In the genomic region with DNA sequence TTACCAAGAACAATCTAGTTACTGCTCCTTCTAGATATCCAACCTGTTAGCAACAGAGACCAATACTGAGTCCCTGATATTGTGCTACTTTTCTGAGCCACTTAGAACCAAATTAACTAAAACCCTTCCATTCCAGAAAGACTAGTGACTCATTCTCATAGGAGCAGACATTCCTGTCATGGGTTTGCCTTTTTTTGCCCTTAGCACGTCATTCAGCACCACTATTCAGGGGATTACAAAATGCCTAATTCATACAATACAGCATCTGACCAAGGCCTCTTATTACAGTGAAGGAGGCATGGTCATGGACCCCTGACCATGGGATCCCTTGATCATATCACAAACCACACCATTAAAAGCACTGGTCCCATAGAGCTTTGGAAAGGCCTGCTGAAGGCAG, we compare ENCODE assay signal across 27 cellular contexts.
DNase-seq lines count a peak whose midpoint lies in the region; ATAC-seq and TF ChIP-seq lines count a peak whose summit lies in the region.
"Had no signal": no experiment of that assay in that cellular context is flagged by ENCODE, and none has a peak within 500 bp of the region (broad histone marks: within the 10 kb centered on the region; RNA-seq: fewer than 3 reads in every experiment).

No MANE protein-coding gene starts in this region.

- H3K27me3 Mint-ChIP-seq in CD8-positive, alpha-beta T cell (ENCODE audit: low read depth) = no peaks in the 10 kb centered on the region
- H3K27me3 Mint-ChIP-seq: activated naive CD8-positive, alpha-beta T cell had no signal

- no peaks in the 10 kb centered on the region for H3K4me1 Mint-ChIP-seq in CD8-positive, alpha-beta T cell (ENCODE audit: low read depth)
- H3K4me1 Mint-ChIP-seq: neural progenitor cell had no signal

- peaks cover 12% of the 10 kb centered on the region for H3K9me3 ChIP-seq in adipocyte (ENCODE audit: control insufficient read depth, low read length)
- H3K9me3 ChIP-seq in fibroblast of lung (ENCODE audit: control insufficient read depth, insufficient read depth, low read depth, low read length) = no peaks in the 10 kb centered on the region
- H3K9me3 ChIP-seq in heart right ventricle = peaks cover 0 to 14% (median 0%) of the 10 kb centered on the region in 11 donors
- H3K9me3 ChIP-seq in CD8-positive, alpha-beta T cell (ENCODE audit: low read length) = no peaks in the 10 kb centered on the region
- H3K9me3 ChIP-seq: body of pancreas, colonic mucosa, esophagus squamous epithelium, sigmoid colon, thyroid gland had no signal

- CTCF ChIA-PET in GM10248 (lab: Yijun Ruan, JAX) = no interaction called here
- CTCF ChIA-PET in CD8-positive, alpha-beta T cell (lab: Charles Lee) = no interaction called here

- no peaks in the 10 kb centered on the region for H3K4me1 ChIP-seq in adipocyte (ENCODE audit: control insufficient read depth, insufficient read depth, low read length)
- no peaks in the 10 kb centered on the region for H3K4me1 ChIP-seq in fibroblast of lung (ENCODE audit: control insufficient read depth, extremely low read depth, insufficient read depth, low read length)
- H3K4me1 ChIP-seq in heart right ventricle = no peaks in the 10 kb centered on the region
- no peaks in the 10 kb centered on the region for H3K4me1 ChIP-seq in CD8-positive, alpha-beta T cell (ENCODE audit: insufficient read depth, low read length)
- H3K4me1 ChIP-seq: body of pancreas, colonic mucosa, esophagus squamous epithelium, neural progenitor cell, thyroid gland had no signal

- peak; percentile 30 for DNase-seq in GM03348 (ENCODE audit: low spot score)
- DNase-seq in adipocyte (ENCODE audit: low read depth) = peak; percentile 43
- peak; percentile 4 to 20 for DNase-seq in fibroblast of lung (ENCODE audit: low read depth in 2 of 2)
- DNase-seq in retinal pigment epithelial cell (ENCODE audit: low read depth) = peak; percentile 93
- no peak for DNase-seq in GM10248 (ENCODE audit: extremely low spot score)
- no peak for DNase-seq in heart right ventricle
- DNase-seq in CD8-positive, alpha-beta T cell = no peak
- DNase-seq: body of pancreas; CD4-positive, alpha-beta T cell; colonic mucosa; DMS153; effector memory CD4-positive, alpha-beta T cell; esophagus squamous epithelium; GDM1; left colon; NCI-H2171; NCI-H526; RPMI8226; sigmoid colon; stimulated activated CD4-positive, alpha-beta T cell treated with anti-CD3 and anti-CD28 coated beads, Interleukin-15, amount 100 ng/mL, for 24 hours; stimulated activated naive CD8-positive, alpha-beta T cell treated with anti-CD3 and anti-CD28 coated beads, Interleukin-15, Interleukin-2, amounts not matched to agents 100 U/mL and 50 U/mL, for 24 hours; thyroid gland had no signal

- H3K4me3 Mint-ChIP-seq in CD8-positive, alpha-beta T cell = no peak overlapping the region
- H3K4me3 Mint-ChIP-seq: activated naive CD8-positive, alpha-beta T cell; CD4-positive, alpha-beta T cell; memory B cell; neural progenitor cell had no signal

- H3K79me2 ChIP-seq in fibroblast of lung (ENCODE audit: control insufficient read depth, insufficient read depth, low read length) = no peaks in the 10 kb centered on the region

- no peaks in the 10 kb centered on the region for H3K36me3 Mint-ChIP-seq in CD8-positive, alpha-beta T cell
- H3K36me3 Mint-ChIP-seq: activated naive CD8-positive, alpha-beta T cell; memory B cell; neural progenitor cell had no signal

- 70 to 84% methylated on average over 1 of the region's 1 CpG for WGBS in heart right ventricle, 2 donors

- intact Hi-C loops in heart right ventricle (cut with DNase I) = no loop called here
- intact Hi-C loops in CD8-positive, alpha-beta T cell (cut with DNase I, micrococcal nuclease) = loop anchor here in 1 of 2 experiments (5.0 kb wide), 1 partner anchor 740 kb away; no protein-coding TSS in a partner anchor

- ATAC-seq in heart right ventricle (no peak), GM18519 (IDR thresholded peaks at IDR 0.05; ENCODE audit: low FRiP score, unreplicated experiment) (no peak)
- ATAC-seq in CD8-positive, alpha-beta T cell = no peak
- ATAC-seq: body of pancreas; K562; left colon; stimulated activated naive CD8-positive, alpha-beta T cell treated with anti-CD3 and anti-CD28 coated beads, Interleukin-15, Interleukin-2, amounts not matched to agents 100 U/mL and 50 U/mL, for 24 hours had no signal

- H3K4me3 ChIP-seq in adipocyte (ENCODE audit: low read length) = no peak overlapping the region
- H3K4me3 ChIP-seq in fibroblast of lung (replicated peaks in 1 of 4; ENCODE audit: control extremely low read depth in 1 of 4, insufficient read depth in 1 of 4, low read depth in 3 of 4, low read length in 4 of 4) = no peak overlapping the region
- no peak overlapping the region for H3K4me3 ChIP-seq in retinal pigment epithelial cell (ENCODE audit: low read length)
- H3K4me3 ChIP-seq in heart right ventricle = no peak overlapping the region
- H3K4me3 ChIP-seq in CD8-positive, alpha-beta T cell (ENCODE audit: low read depth, low read length) = no peak overlapping the region
- H3K4me3 ChIP-seq: body of pancreas, colonic mucosa, esophagus squamous epithelium, K562, neural progenitor cell, sigmoid colon, thyroid gland had no signal

- no peak overlapping the region for H2AFZ ChIP-seq in fibroblast of lung (ENCODE audit: low read length)
- H2AFZ ChIP-seq: neural progenitor cell had no signal

- H3K36me3 ChIP-seq in adipocyte (ENCODE audit: control insufficient read depth, insufficient read depth, low read length, severe bottlenecking) (no peaks in the 10 kb centered on the region), fibroblast of lung (ENCODE audit: control insufficient read depth, insufficient read depth, low read length) (no peaks in the 10 kb centered on the region), heart right ventricle (no peaks in the 10 kb centered on the region)
- no peaks in the 10 kb centered on the region for H3K36me3 ChIP-seq in CD8-positive, alpha-beta T cell (ENCODE audit: insufficient read depth, low read length)
- H3K36me3 ChIP-seq: colonic mucosa, esophagus squamous epithelium, neural progenitor cell, sigmoid colon, thyroid gland had no signal

- POLR2A ChIA-PET in GM10248 (lab: Yijun Ruan, JAX) = no interaction called here
- POLR2A ChIA-PET in CD8-positive, alpha-beta T cell (lab: Charles Lee) = no interaction called here

- H3K9ac ChIP-seq in adipocyte (ENCODE audit: low read length) (no peak overlapping the region), fibroblast of lung (ENCODE audit: insufficient read depth, low read length) (no peak overlapping the region)
- H3K9ac ChIP-seq: neural progenitor cell had no signal

- H4K20me1 ChIP-seq in fibroblast of lung (ENCODE audit: control insufficient read depth, extremely low read depth, insufficient read depth, low read length) = no peaks in the 10 kb centered on the region

- TF ChIP-seq CTCF in fibroblast of lung (conservative IDR thresholded peaks at IDR 0.05 in 1 of 2, IDR thresholded peaks at IDR 0.05 in 1 of 2; ENCODE audit: low read depth in 1 of 2, low read length in 2 of 2) (no peak), retinal pigment epithelial cell (conservative IDR thresholded peaks at IDR 0.05; ENCODE audit: low read depth, low read length) (no peak), GM10248 (IDR thresholded peaks at IDR 0.05; ENCODE audit: control extremely low read depth, extremely low read depth, low read depth, missing control alignments) (no peak), heart right ventricle (IDR thresholded peaks at IDR 0.05) (no peak)
- TF ChIP-seq CTCF in CD8-positive, alpha-beta T cell (IDR thresholded peaks at IDR 0.05) = no peak

- no peak overlapping the region for H3K27ac ChIP-seq in fibroblast of lung (ENCODE audit: insufficient read depth, low read length)
- H3K27ac ChIP-seq in heart right ventricle = no peak overlapping the region
- H3K27ac ChIP-seq in CD8-positive, alpha-beta T cell (ENCODE audit: low read depth, low read length) = no peak overlapping the region
- H3K27ac ChIP-seq: body of pancreas, colonic mucosa, esophagus squamous epithelium, neural progenitor cell, sigmoid colon, thyroid gland had no signal

- H3K4me2 ChIP-seq in fibroblast of lung (ENCODE audit: extremely low read depth, insufficient read depth, low read length) = no peak overlapping the region
- H3K4me2 ChIP-seq: neural progenitor cell had no signal

- H3K27me3 ChIP-seq in adipocyte (replicated peaks; ENCODE audit: control insufficient read depth, insufficient read depth, low read length) = peaks cover 39% of the 10 kb centered on the region
- no peaks in the 10 kb centered on the region for H3K27me3 ChIP-seq in fibroblast of lung (ENCODE audit: control insufficient read depth, insufficient read depth, low read length)
- H3K27me3 ChIP-seq in heart right ventricle = no peaks in the 10 kb centered on the region
- no peaks in the 10 kb centered on the region for H3K27me3 ChIP-seq in CD8-positive, alpha-beta T cell (ENCODE audit: insufficient read depth, low read length)
- H3K27me3 ChIP-seq: body of pancreas, colonic mucosa, esophagus squamous epithelium, neural progenitor cell, sigmoid colon, thyroid gland had no signal

- no peaks in the 10 kb centered on the region for H3K9me3 Mint-ChIP-seq in CD8-positive, alpha-beta T cell
- H3K9me3 Mint-ChIP-seq: CD4-positive, alpha-beta T cell had no signal

- no peak overlapping the region for H3K27ac Mint-ChIP-seq in CD8-positive, alpha-beta T cell
- H3K27ac Mint-ChIP-seq: activated naive CD8-positive, alpha-beta T cell; CD4-positive, alpha-beta T cell; memory B cell; neural progenitor cell had no signal

Comparison
In these comparisons a context has a peak if more than half of its experiments do, and no peak if none do; other contexts are left out.
1. DNase-seq: peak in GM03348 (single experiment), adipocyte (single experiment), fibroblast of lung (2 of 2) and retinal pigment epithelial cell (single experiment); none in GM10248 (single experiment), heart right ventricle (0 of 2) and CD8-positive, alpha-beta T cell (0 of 7).